Comparison of ENCODE assay signal across 15 cellular contexts in genomic region chr2:63821396-63821795, GRCh38. TPM values are rescaled to one million over a fixed set of nuclear protein-coding genes. Genes with fewer than 3 reads are reported as not detected.
DNase-seq lines count a peak whose midpoint lies in the region; ATAC-seq, FAIRE-seq and TF ChIP-seq lines count a peak whose summit lies in the region.
"Had no signal": no experiment of that assay in that cellular context is flagged by ENCODE, and none has a peak within 500 bp of the region (broad histone marks: within the 10 kb centered on the region; RNA-seq: fewer than 3 reads in every experiment).

No MANE protein-coding gene starts in this region.

- H3K4me1 ChIP-seq in right lobe of liver = peaks cover 0 to 55% (median 21%) of the 10 kb centered on the region in 4 donors

- TF ChIP-seq CTCF in bronchial epithelial cell (IDR thresholded peaks at IDR 0.05; ENCODE audit: insufficient read depth, low read length, severe bottlenecking) (no peak), right lobe of liver (IDR thresholded peaks at IDR 0.05) (no peak), lower leg skin (IDR thresholded peaks at IDR 0.05) (no peak)

- TF ChIP-seq POLR2A in H54 (IDR thresholded peaks at IDR 0.05; ENCODE audit: low read depth, low read length) = no peak
- no peak for TF ChIP-seq POLR2A in right lobe of liver (IDR thresholded peaks at IDR 0.05)
- no peak for TF ChIP-seq POLR2A in lower leg skin (IDR thresholded peaks at IDR 0.05)

- no peaks in the 10 kb centered on the region for H3K9me3 ChIP-seq in right lobe of liver

- H3K36me3 ChIP-seq in bronchial epithelial cell (ENCODE audit: control insufficient read depth, insufficient read depth, low read length) (no peaks in the 10 kb centered on the region), right lobe of liver (no peaks in the 10 kb centered on the region)

- H3K4me3 ChIP-seq in bronchial epithelial cell (ENCODE audit: low read depth, low read length) (no peak overlapping the region), right lobe of liver (no peak overlapping the region), lower leg skin (ENCODE audit: low read depth, poor library complexity, severe bottlenecking) (no peak overlapping the region)
- H3K4me3 ChIP-seq: SK-N-MC had no signal

- ATAC-seq in right lobe of liver = peak; percentile 46 to 69 (median 55)
- ATAC-seq in HG03095 (IDR thresholded peaks at IDR 0.05; ENCODE audit: unreplicated experiment) = no peak
- ATAC-seq in GM19455 (IDR thresholded peaks at IDR 0.05; ENCODE audit: unreplicated experiment) = no peak

- WGBS in right lobe of liver (ENCODE audit: insufficient coverage, low coverage, low lambda C conversion rate, missing lambda C conversion rate) = 40% methylated on average over 3 of the region's 3 CpGs
- 93 to 95% methylated on average over 3 of the region's 3 CpGs for WGBS in lower leg skin, 2 donors

- DNase-seq in H54 (ENCODE audit: insufficient read length, low spot score) (no peak), bronchial epithelial cell (ENCODE audit: low read depth) (no peak), right lobe of liver (no peak), lower leg skin (ENCODE audit: low spot score in 2 of 2) (no peak), NCI-H2029 treated with DMSO at 0.1 percent for 48 hours (lab: John Stamatoyannopoulos, UW) (no peak)
- DNase-seq: ACHN, AML-193, KBM-7, NCI-H1417 treated with DMSO at 0.1 percent for 48 hours, NCI-H2029, NCI-H82, Right ventricle myocardium superior had no signal

- FAIRE-seq in H54 (lab: Jason Lieb, UNC) = peak; percentile 6
- peak; percentile 50 for FAIRE-seq in bronchial epithelial cell (lab: Jason Lieb, UNC)

- intact Hi-C loops in right lobe of liver (cut with DNase I) = no loop called here
- intact Hi-C loops in lower leg skin (cut with DNase I; ENCODE audit: low total_unique reads) = no loop called here

- H3K27me3 ChIP-seq in bronchial epithelial cell (ENCODE audit: control insufficient read depth, insufficient read depth, low read length) (no peaks in the 10 kb centered on the region), right lobe of liver (no peaks in the 10 kb centered on the region)

- H3K27ac ChIP-seq in right lobe of liver = peak overlapping the region; percentile 55 to 89 (median 77)
- H3K27ac ChIP-seq: SK-N-MC had no signal

RNA-seq across cellular contexts. Expression of gene UGP2, which starts 20.3 kb away (rescaled TPM):
- 114 and 127 TPM in 2 replicates for total RNA-seq in bronchial epithelial cell
- total RNA-seq in right lobe of liver = 100 to 1,000 TPM; 276 to 691 (median 425) TPM
- 100 to 1,000 TPM in 1 of 4 donors, 10 to 100 TPM in 3; 61.1 to 153 (median 92.7) TPM for total RNA-seq in lower leg skin

Comparison
In these comparisons a context has a peak if more than half of its experiments do, and no peak if none do; other contexts are left out.
1. ATAC-seq: peak in right lobe of liver (4 of 4); none in HG03095 (single experiment) and GM19455 (single experiment).